Comparison of ENCODE assay signal across 8 cellular contexts in the genomic region with DNA sequence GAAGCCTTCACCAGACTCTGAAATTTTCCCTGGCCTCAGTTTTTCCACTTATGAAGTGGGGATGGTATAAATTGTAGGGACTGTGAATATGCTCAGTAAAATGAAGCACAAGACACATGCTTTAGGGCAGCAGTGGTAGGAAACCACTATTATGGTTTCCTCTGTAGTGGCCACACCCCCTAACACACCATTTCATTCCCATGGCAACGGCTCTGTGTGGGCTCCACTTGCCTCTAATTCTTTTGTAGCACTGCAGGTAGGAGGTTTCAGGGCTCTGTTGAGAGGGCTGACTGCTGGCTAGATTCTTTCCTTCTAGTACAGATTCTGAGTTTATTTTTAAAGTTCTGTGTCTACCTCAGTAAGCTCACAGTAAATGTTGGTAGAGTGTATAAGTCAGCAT. TPM values are rescaled to one million over a fixed set of nuclear protein-coding genes. Genes with fewer than 3 reads are reported as not detected.
A peak's percentile ranks its signal among the peaks of the same experiment; 100 is the strongest.
DNase-seq lines count a peak whose midpoint lies in the region; ATAC-seq, FAIRE-seq and TF ChIP-seq lines count a peak whose summit lies in the region.

No MANE protein-coding gene starts in this region.

- FAIRE-seq in urothelium cell line (lab: Jason Lieb, UNC), result no peak

- H3K9me3 ChIP-seq in esophagus muscularis mucosa (no peaks in the 10 kb centered on the region), gastrocnemius medialis (no peaks in the 10 kb centered on the region)

- intact Hi-C loops in esophagus muscularis mucosa (cut with DNase I), result no loop called here
- intact Hi-C loops in gastrocnemius medialis (cut with DNase I; ENCODE audit: low total_unique reads), result loop anchor here (10.0 kb wide), 1 partner anchor 1759 kb away; a partner anchor contains a TSS

- H3K36me3 ChIP-seq in esophagus muscularis mucosa (no peaks in the 10 kb centered on the region), gastrocnemius medialis (no peaks in the 10 kb centered on the region)

- peaks cover 9 to 18% (median 16%) of the 10 kb centered on the region in 4 donors for H3K4me1 ChIP-seq in esophagus muscularis mucosa
- peaks cover 0 to 8% of the 10 kb centered on the region in 2 donors for H3K4me1 ChIP-seq in gastrocnemius medialis

- DNase-seq in ELF-1 (ENCODE audit: low read depth, low spot score) (peak; percentile 54), T-helper 2 cell (peak in 4 of 5 experiments; percentile 29 to 88 (median 62)), urothelium cell line (ENCODE audit: low spot score) (no peak), esophagus muscularis mucosa (ENCODE audit: extremely low spot score) (no peak), gastrocnemius medialis (no peak)
- peak; percentile 34 for DNase-seq in effector CD8-positive, alpha-beta T cell (lab: John Stamatoyannopoulos, UW)

- TF ChIP-seq CTCF in esophagus muscularis mucosa (IDR thresholded peaks at IDR 0.05) (no peak), gastrocnemius medialis (IDR thresholded peaks at IDR 0.05 in 4 of 5, conservative IDR thresholded peaks at IDR 0.05 in 1 of 5) (no peak)

- WGBS in esophagus muscularis mucosa, result 64% methylated on average over 1 of the region's 1 CpG

- H3K27ac ChIP-seq in esophagus muscularis mucosa (replicated peaks in 1 of 4) (no peak overlapping the region), gastrocnemius medialis (no peak overlapping the region)

- in situ Hi-C loops in gastrocnemius medialis (cut with MboI; ENCODE audit: low sequenced_read_pairs in 4 of 4), result no loop called here

- TF ChIP-seq EP300 in esophagus muscularis mucosa (IDR thresholded peaks at IDR 0.05), result no peak

- no peak overlapping the region for H3K4me3 ChIP-seq in esophagus muscularis mucosa
- H3K4me3 ChIP-seq in gastrocnemius medialis, result no peak overlapping the region

- TF ChIP-seq POLR2A in esophagus muscularis mucosa (IDR thresholded peaks at IDR 0.05; ENCODE audit: low read depth) (no peak), gastrocnemius medialis (IDR thresholded peaks at IDR 0.05) (no peak)

- H3K27me3 ChIP-seq in esophagus muscularis mucosa, result no peaks in the 10 kb centered on the region
- no peaks in the 10 kb centered on the region for H3K27me3 ChIP-seq in gastrocnemius medialis

- ATAC-seq in HG02973 (IDR thresholded peaks at IDR 0.05; ENCODE audit: unreplicated experiment) (peak; percentile 37), gastrocnemius medialis (no peak), HG03039 (IDR thresholded peaks at IDR 0.05; ENCODE audit: unreplicated experiment) (no peak)

RNA-seq across cellular contexts. Expression of a gene that starts 3.5 kb away (rescaled TPM):
- 10 to 100 TPM; 17.9 to 28.3 (median 24.3) TPM for total RNA-seq in esophagus muscularis mucosa
- total RNA-seq in gastrocnemius medialis, result 10 to 100 TPM; 11.5 to 18.3 (median 15.3) TPM

Comparison
In these comparisons a context has a peak if more than half of its experiments do, and no peak if none do; other contexts are left out.
1. DNase-seq: peak in ELF-1 (single experiment), T-helper 2 cell (4 of 5) and effector CD8-positive, alpha-beta T cell (single experiment); none in urothelium cell line (single experiment), esophagus muscularis mucosa (single experiment) and gastrocnemius medialis (0 of 2).